In genomic region chr6:128029841-128030240, GRCh38 we compare ENCODE assay signal across 25 cellular contexts.
DNase-seq lines count a peak whose midpoint lies in the region; ATAC-seq and TF ChIP-seq lines count a peak whose summit lies in the region.
"Had no signal": no experiment of that assay in that cellular context is flagged by ENCODE, and none has a peak within 500 bp of the region (broad histone marks: within the 10 kb centered on the region; RNA-seq: fewer than 3 reads in every experiment).

No MANE protein-coding gene starts in this region.

- intact Hi-C loops in activated T-helper 2 cell treated with anti-CD3 and anti-CD28 coated beads, Interferon-gamma antibody, Interleukin-2, Interleukin-4, amounts not matched to agents 10 μg/mL and 5 μg/mL and 100 μg/mL, durations not matched to agents 14 hours and 24 hours and 36 hours (cut with micrococcal nuclease): no loop called here
- intact Hi-C loops in left ventricle myocardium inferior (cut with micrococcal nuclease): no loop called here

- H3K27me3 Mint-ChIP-seq in nephron progenitor cell (ENCODE audit: low read depth, poor library complexity): peaks cover 2% of the 10 kb centered on the region
- H3K27me3 Mint-ChIP-seq in activated T-helper 2 cell treated with anti-CD3 and anti-CD28 coated beads, Interferon-gamma antibody, Interleukin-2, Interleukin-4, amounts not matched to agents 10 μg/mL and 5 μg/mL and 100 μg/mL, durations not matched to agents 14 hours and 24 hours and 36 hours (ENCODE audit: low read depth): no peaks in the 10 kb centered on the region
- H3K27me3 Mint-ChIP-seq: activated naive CD8-positive, alpha-beta T cell treated with anti-CD3 and anti-CD28 coated beads, Interleukin-2, amount 10 ng/mL, durations not matched to agents 7 days and 5 days; brain; effector memory CD8-positive, alpha-beta T cell had no signal

- H3K27me3 ChIP-seq in left ventricle myocardium inferior (ENCODE audit: low read depth): no peaks in the 10 kb centered on the region
- H3K27me3 ChIP-seq: esophagus muscularis mucosa, neural progenitor cell, suprapubic skin had no signal

- ATAC-seq in GM18861 (IDR thresholded peaks at IDR 0.05; ENCODE audit: unreplicated experiment) (peak; percentile 82), HG02678 (IDR thresholded peaks at IDR 0.05; ENCODE audit: unreplicated experiment) (peak; percentile 68), HG03139 (IDR thresholded peaks at IDR 0.05; ENCODE audit: unreplicated experiment) (no peak)
- ATAC-seq: effector memory CD8-positive, alpha-beta T cell; lower lobe of right lung; mucosa of descending colon had no signal

- H3K27ac Mint-ChIP-seq in nephron progenitor cell: peak overlapping the region; percentile 74
- no peak overlapping the region for H3K27ac Mint-ChIP-seq in activated T-helper 2 cell treated with anti-CD3 and anti-CD28 coated beads, Interferon-gamma antibody, Interleukin-2, Interleukin-4, amounts not matched to agents 10 μg/mL and 5 μg/mL and 100 μg/mL, durations not matched to agents 14 hours and 24 hours and 36 hours
- H3K27ac Mint-ChIP-seq: activated naive CD8-positive, alpha-beta T cell treated with anti-CD3 and anti-CD28 coated beads, Interleukin-2, amount 10 ng/mL, durations not matched to agents 7 days and 5 days; brain; effector memory CD8-positive, alpha-beta T cell; neural progenitor cell; T-helper 1 cell treated with Interleukin-12 subunit alpha and Interleukin-12 subunit beta and Interleukin-4 antibody, amounts not matched to agents 30 μg/mL and 1 μg/mL, for 36 hours had no signal

- no peaks in the 10 kb centered on the region for H3K36me3 ChIP-seq in left ventricle myocardium inferior
- H3K36me3 ChIP-seq: lower lobe of right lung, neural progenitor cell, suprapubic skin had no signal

- no peak overlapping the region for H3K4me3 ChIP-seq in left ventricle myocardium inferior
- H3K4me3 ChIP-seq: esophagus muscularis mucosa, lower lobe of right lung, mucosa of descending colon, neural progenitor cell, suprapubic skin had no signal

- no peaks in the 10 kb centered on the region for H3K9me3 Mint-ChIP-seq in nephron progenitor cell
- H3K9me3 Mint-ChIP-seq in activated T-helper 2 cell treated with anti-CD3 and anti-CD28 coated beads, Interferon-gamma antibody, Interleukin-2, Interleukin-4, amounts not matched to agents 10 μg/mL and 5 μg/mL and 100 μg/mL, durations not matched to agents 14 hours and 24 hours and 36 hours: no peaks in the 10 kb centered on the region
- H3K9me3 Mint-ChIP-seq: activated naive CD8-positive, alpha-beta T cell treated with anti-CD3 and anti-CD28 coated beads, Interleukin-2, amount 10 ng/mL, durations not matched to agents 7 days and 5 days; brain; effector memory CD8-positive, alpha-beta T cell; neural progenitor cell had no signal

- no peak overlapping the region for H3K4me3 Mint-ChIP-seq in nephron progenitor cell
- no peak overlapping the region for H3K4me3 Mint-ChIP-seq in activated T-helper 2 cell treated with anti-CD3 and anti-CD28 coated beads, Interferon-gamma antibody, Interleukin-2, Interleukin-4, amounts not matched to agents 10 μg/mL and 5 μg/mL and 100 μg/mL, durations not matched to agents 14 hours and 24 hours and 36 hours (ENCODE audit: low read depth)
- H3K4me3 Mint-ChIP-seq: activated naive CD8-positive, alpha-beta T cell treated with anti-CD3 and anti-CD28 coated beads, Interleukin-2, amount 10 ng/mL, durations not matched to agents 7 days and 5 days; brain; effector memory CD8-positive, alpha-beta T cell; neural progenitor cell; T-helper 1 cell treated with Interleukin-12 subunit alpha and Interleukin-12 subunit beta and Interleukin-4 antibody, amounts not matched to agents 30 μg/mL and 1 μg/mL, for 36 hours had no signal

- H3K27ac ChIP-seq in left ventricle myocardium inferior (replicated peaks): no peak overlapping the region
- H3K27ac ChIP-seq: esophagus muscularis mucosa, lower lobe of right lung, neural progenitor cell, suprapubic skin, VCaP had no signal

- peak; percentile 8 for DNase-seq in HK-2 (ENCODE audit: unreplicated experiment)
- DNase-seq in nephron progenitor cell: peak; percentile 5
- DNase-seq in activated T-helper 2 cell treated with anti-CD3 and anti-CD28 coated beads, Interferon-gamma antibody, Interleukin-2, Interleukin-4, amounts not matched to agents 10 μg/mL and 5 μg/mL and 100 μg/mL, durations not matched to agents 14 hours and 24 hours and 36 hours (ENCODE audit: low spot score): no peak
- no peak for DNase-seq in left ventricle myocardium inferior
- no peak for DNase-seq in NCI-H2227 treated with DMSO at 0.1 percent for 48 hours (lab: John Stamatoyannopoulos, UW)
- DNase-seq: activated CD8-positive, alpha-beta memory T cell treated with anti-CD3 and anti-CD28 coated beads, Interleukin-2, amount 50 U/mL, for 4 hours; activated naive CD8-positive, alpha-beta T cell treated with anti-CD3 and anti-CD28 coated beads, Interleukin-2, amount 10 ng/mL, durations not matched to agents 7 days and 5 days; DMS 273 treated with DMSO at 0.1 percent for 48 hours; effector memory CD8-positive, alpha-beta T cell; hypothalamus; Karpas-422; lower lobe of right lung; mucosa of descending colon; NCI-H1694; NCI-H2171; NCI-H526 had no signal

- H3K4me1 ChIP-seq in left ventricle myocardium inferior: no peaks in the 10 kb centered on the region
- H3K4me1 ChIP-seq: esophagus muscularis mucosa, lower lobe of right lung, neural progenitor cell, suprapubic skin had no signal

- H3K4me1 Mint-ChIP-seq in nephron progenitor cell: peaks cover 56% of the 10 kb centered on the region
- H3K4me1 Mint-ChIP-seq in activated T-helper 2 cell treated with anti-CD3 and anti-CD28 coated beads, Interferon-gamma antibody, Interleukin-2, Interleukin-4, amounts not matched to agents 10 μg/mL and 5 μg/mL and 100 μg/mL, durations not matched to agents 14 hours and 24 hours and 36 hours (ENCODE audit: low read depth): peaks cover 8% of the 10 kb centered on the region

- H3K36me3 Mint-ChIP-seq in nephron progenitor cell (ENCODE audit: low read depth): no peaks in the 10 kb centered on the region
- H3K36me3 Mint-ChIP-seq in activated T-helper 2 cell treated with anti-CD3 and anti-CD28 coated beads, Interferon-gamma antibody, Interleukin-2, Interleukin-4, amounts not matched to agents 10 μg/mL and 5 μg/mL and 100 μg/mL, durations not matched to agents 14 hours and 24 hours and 36 hours (ENCODE audit: low read depth): no peaks in the 10 kb centered on the region
- H3K36me3 Mint-ChIP-seq: brain, neural progenitor cell had no signal

- no peaks in the 10 kb centered on the region for H3K9me3 ChIP-seq in left ventricle myocardium inferior (replicated peaks)
- H3K9me3 ChIP-seq: esophagus muscularis mucosa, lower lobe of right lung, mucosa of descending colon, suprapubic skin had no signal

- TF ChIP-seq CTCF in nephron progenitor cell (IDR thresholded peaks at IDR 0.05) (no peak), left ventricle myocardium inferior (IDR thresholded peaks at IDR 0.05; ENCODE audit: borderline replicate concordance) (no peak)

Comparison
In these comparisons a context has a peak if more than half of its experiments do, and no peak if none do; other contexts are left out.
1. DNase-seq: peak in HK-2 (single experiment) and nephron progenitor cell (single experiment); none in activated T-helper 2 cell treated with anti-CD3 and anti-CD28 coated beads, Interferon-gamma antibody, Interleukin-2, Interleukin-4, amounts not matched to agents 10 μg/mL and 5 μg/mL and 100 μg/mL, durations not matched to agents 14 hours and 24 hours and 36 hours (single experiment), left ventricle myocardium inferior (single experiment) and NCI-H2227 treated with DMSO at 0.1 percent for 48 hours (single experiment).